Comparison of ENCODE assay signal across 1 cellular context in the genomic region with DNA sequence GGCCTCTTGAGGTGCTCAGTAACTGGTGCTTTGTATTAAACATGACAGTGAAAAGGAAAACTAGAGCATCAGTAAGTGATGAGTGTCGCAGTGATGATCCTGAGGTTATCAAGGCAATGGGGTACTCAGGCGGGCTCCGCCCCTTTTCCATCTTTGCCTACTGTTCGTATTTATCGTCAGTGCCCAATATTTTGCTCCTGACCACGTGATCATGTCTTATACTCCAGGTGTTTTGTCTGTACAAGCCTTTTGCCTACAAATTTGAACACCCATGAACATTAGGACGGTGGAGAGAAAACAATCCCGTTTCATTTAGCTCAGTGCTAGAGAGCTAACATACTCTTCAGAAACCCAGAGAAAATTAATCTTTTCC.
TF ChIP-seq lines count a peak whose summit lies in the region.

No MANE protein-coding gene starts in this region.

TF ChIP-seq in K562, 482 proteins besides CTCF, POLR2A, EP300 and RAD21:
- TF ChIP-seq, protein P1, sequence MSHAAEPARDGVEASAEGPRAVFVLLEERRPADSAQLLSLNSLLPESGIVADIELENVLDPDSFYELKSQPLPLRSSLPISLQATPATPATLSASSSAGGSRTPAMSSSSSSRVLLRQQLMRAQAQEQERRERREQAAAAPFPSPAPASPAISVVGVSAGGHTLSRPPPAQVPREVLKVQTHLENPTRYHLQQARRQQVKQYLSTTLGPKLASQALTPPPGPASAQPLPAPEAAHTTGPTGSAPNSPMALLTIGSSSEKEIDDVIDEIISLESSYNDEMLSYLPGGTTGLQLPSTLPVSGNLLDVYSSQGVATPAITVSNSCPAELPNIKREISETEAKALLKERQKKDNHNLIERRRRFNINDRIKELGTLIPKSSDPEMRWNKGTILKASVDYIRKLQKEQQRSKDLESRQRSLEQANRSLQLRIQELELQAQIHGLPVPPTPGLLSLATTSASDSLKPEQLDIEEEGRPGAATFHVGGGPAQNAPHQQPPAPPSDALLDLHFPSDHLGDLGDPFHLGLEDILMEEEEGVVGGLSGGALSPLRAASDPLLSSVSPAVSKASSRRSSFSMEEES (CRISPR knock-in tag; IDR thresholded peaks at IDR 0.05) = peak; percentile 59
- TF ChIP-seq, protein P2, sequence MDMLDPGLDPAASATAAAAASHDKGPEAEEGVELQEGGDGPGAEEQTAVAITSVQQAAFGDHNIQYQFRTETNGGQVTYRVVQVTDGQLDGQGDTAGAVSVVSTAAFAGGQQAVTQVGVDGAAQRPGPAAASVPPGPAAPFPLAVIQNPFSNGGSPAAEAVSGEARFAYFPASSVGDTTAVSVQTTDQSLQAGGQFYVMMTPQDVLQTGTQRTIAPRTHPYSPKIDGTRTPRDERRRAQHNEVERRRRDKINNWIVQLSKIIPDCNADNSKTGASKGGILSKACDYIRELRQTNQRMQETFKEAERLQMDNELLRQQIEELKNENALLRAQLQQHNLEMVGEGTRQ (CRISPR knock-in tag; IDR thresholded peaks at IDR 0.05) = peak; percentile 63
- TF ChIP-seq RAD51 (IDR thresholded peaks at IDR 0.05; ENCODE audit: borderline replicate concordance, low read depth) = peak; percentile 14; the same call in 1 of the 2 replicates
